In the genomic region with DNA sequence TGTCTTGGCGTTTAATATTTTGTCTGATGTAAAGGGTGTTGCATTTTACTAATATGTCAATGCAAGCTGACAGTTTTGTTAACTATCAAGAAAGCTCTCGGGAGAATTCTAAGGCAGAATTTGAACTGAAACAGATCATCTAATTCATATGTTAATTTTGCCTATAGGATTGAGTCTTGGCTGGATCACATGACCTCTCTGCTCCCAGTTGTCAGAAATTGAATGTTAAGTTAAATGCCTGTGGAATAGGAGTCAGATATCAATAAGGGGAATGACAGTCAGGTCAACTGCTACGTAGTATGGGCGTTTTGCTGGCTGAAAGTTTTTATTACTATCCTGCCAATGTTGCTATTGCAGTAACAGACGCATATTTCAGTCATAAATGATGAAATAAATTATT, we compare ENCODE assay signal across 22 cellular contexts.
A peak's percentile ranks its signal among the peaks of the same experiment; 100 is the strongest.
DNase-seq lines count a peak whose midpoint lies in the region; ATAC-seq and TF ChIP-seq lines count a peak whose summit lies in the region.
"Had no signal": no experiment of that assay in that cellular context is flagged by ENCODE, and none has a peak within 500 bp of the region (broad histone marks: within the 10 kb centered on the region; RNA-seq: fewer than 3 reads in every experiment).

No MANE protein-coding gene starts in this region.

- H3K27me3 Mint-ChIP-seq in WTC11 (ENCODE audit: low read depth) (no peaks in the 10 kb centered on the region), neural progenitor cell (ENCODE audit: insufficient read depth, low read depth) (peaks cover 3% of the 10 kb centered on the region), natural killer cell (ENCODE audit: low read depth in 2 of 2) (peaks cover 0 to 12% of the 10 kb centered on the region in 2 donors)

- H3K4me1 ChIP-seq in A673 (ENCODE audit: insufficient read depth, low read length, poor library complexity, severe bottlenecking): peaks cover 9% of the 10 kb centered on the region
- peaks cover 8% of the 10 kb centered on the region for H3K4me1 ChIP-seq in foreskin keratinocyte
- H3K4me1 ChIP-seq in neural progenitor cell: peaks cover 8% of the 10 kb centered on the region
- H3K4me1 ChIP-seq: BE2C, Peyer's patch had no signal

- H3K9ac ChIP-seq in neural progenitor cell: no peak overlapping the region

- no TSS peak for BruUV-seq in A673 (replicated peaks; lab: Mats Ljungman, UMichigan)

- no peak overlapping the region for H3K4me3 Mint-ChIP-seq in WTC11
- H3K4me3 Mint-ChIP-seq in neural progenitor cell: no peak overlapping the region
- H3K4me3 Mint-ChIP-seq in natural killer cell: no peak overlapping the region
- H3K4me3 Mint-ChIP-seq: H9, HFFc6 had no signal

- H3K79me2 ChIP-seq in neural progenitor cell (ENCODE audit: low read depth): no peaks in the 10 kb centered on the region

- H3K4me2 ChIP-seq in neural progenitor cell: no peak overlapping the region

- POLR2A ChIA-PET in A673 (lab: Charles Lee; ENCODE audit: low non-redundant PET) (no interaction called here), WTC11 (lab: Charles Lee) (no interaction called here)

- no peaks in the 10 kb centered on the region for H3K27me3 ChIP-seq in A673 (replicated peaks; ENCODE audit: insufficient read depth, low read depth, low read length, poor library complexity)
- no peaks in the 10 kb centered on the region for H3K27me3 ChIP-seq in foreskin keratinocyte
- H3K27me3 ChIP-seq in neural progenitor cell: no peaks in the 10 kb centered on the region
- H3K27me3 ChIP-seq: MG63, Peyer's patch had no signal

- intact Hi-C loops in A673 (cut with micrococcal nuclease; ENCODE audit: unreplicated experiment) (no loop called here), natural killer cell (cut with micrococcal nuclease) (no loop called here)

- no peaks in the 10 kb centered on the region for H3F3A ChIP-seq in neural progenitor cell (ENCODE audit: low read depth)

- ATAC-seq in WTC11: no peak
- no peak for ATAC-seq in foreskin keratinocyte
- ATAC-seq in HG02870 (IDR thresholded peaks at IDR 0.05; ENCODE audit: unreplicated experiment): no peak
- ATAC-seq in natural killer cell: no peak
- ATAC-seq: K562 had no signal

- TF ChIP-seq CTCF in A673 (conservative IDR thresholded peaks at IDR 0.05; ENCODE audit: low read depth, low read length) (no peak), WTC11 (IDR thresholded peaks at IDR 0.05) (no peak), foreskin keratinocyte (conservative IDR thresholded peaks at IDR 0.05) (no peak), neural progenitor cell (IDR thresholded peaks at IDR 0.05) (no peak), natural killer cell (IDR thresholded peaks at IDR 0.05) (no peak)

- no peaks in the 10 kb centered on the region for H3K36me3 ChIP-seq in A673 (ENCODE audit: insufficient read depth, low read length, poor library complexity, severe bottlenecking)
- H3K36me3 ChIP-seq in neural progenitor cell: no peaks in the 10 kb centered on the region
- H3K36me3 ChIP-seq: BE2C, MG63, Peyer's patch had no signal

- CTCF ChIA-PET in A673 (lab: Charles Lee) (no interaction called here), WTC11 (lab: Charles Lee) (interaction anchor here (1.2 to 1.4 kb wide), 2 partner anchors 27 to 73 kb away, joined by 3 read pairs; no protein-coding TSS in a partner anchor)

- H4K20me1 ChIP-seq in neural progenitor cell (ENCODE audit: low read depth): no peaks in the 10 kb centered on the region

- H3K9me3 Mint-ChIP-seq in WTC11: peaks cover 12% of the 10 kb centered on the region
- H3K9me3 Mint-ChIP-seq in neural progenitor cell: peaks cover 2% of the 10 kb centered on the region
- H3K9me3 Mint-ChIP-seq in natural killer cell: no peaks in the 10 kb centered on the region

- no peak for DNase-seq in A673 (ENCODE audit: low spot score)
- no peak for DNase-seq in WTC11 (ENCODE audit: low spot score)
- DNase-seq in foreskin keratinocyte: no peak
- no peak for DNase-seq in neural progenitor cell (ENCODE audit: low spot score)
- no peak for DNase-seq in GM19238 (ENCODE audit: insufficient read length, low spot score)
- no peak for DNase-seq in NCI-H2029 (lab: John Stamatoyannopoulos, UW)
- no peak for DNase-seq in natural killer cell
- DNase-seq: BE2C, DMS53, EL, GF-D8, H9, HFFc6, NCI-H1417, NCI-H1694 treated with DMSO at 0.1 percent for 48 hours, NCI-H2227 treated with DMSO at 0.1 percent for 48 hours, NCI-H510A treated with DMSO at 0.1 percent for 48 hours, NCI-H774, Peyer's patch had no signal

- H3K27ac Mint-ChIP-seq in WTC11 (no peak overlapping the region), neural progenitor cell (peak overlapping the region; percentile 71), natural killer cell (no peak overlapping the region)
- H3K27ac Mint-ChIP-seq: HFFc6 had no signal

- no peak overlapping the region for H2AFZ ChIP-seq in neural progenitor cell (replicated peaks)

- H3K4me1 Mint-ChIP-seq in WTC11 (peaks cover 29% of the 10 kb centered on the region), neural progenitor cell (peaks cover 14% of the 10 kb centered on the region), natural killer cell (no peaks in the 10 kb centered on the region)

- H3K27ac ChIP-seq in A673 (ENCODE audit: low read depth, low read length, poor library complexity, severe bottlenecking) (peak overlapping the region; percentile 11), foreskin keratinocyte (peak overlapping the region; percentile 53), neural progenitor cell (no peak overlapping the region)
- H3K27ac ChIP-seq: Peyer's patch had no signal

- H3K4me3 ChIP-seq in A673 (ENCODE audit: low read depth, low read length, poor library complexity, severe bottlenecking) (no peak overlapping the region), neural progenitor cell (no peak overlapping the region)
- H3K4me3 ChIP-seq: K562, MG63, Peyer's patch had no signal

- H3K36me3 Mint-ChIP-seq in WTC11 (peaks cover 2% of the 10 kb centered on the region; the same call in 1 of the 2 replicates), neural progenitor cell (peaks cover 4% of the 10 kb centered on the region), natural killer cell (no peaks in the 10 kb centered on the region)

- no peaks in the 10 kb centered on the region for H3K9me3 ChIP-seq in A673 (ENCODE audit: low read depth, low read length, poor library complexity, severe bottlenecking)
- H3K9me3 ChIP-seq in neural progenitor cell (ENCODE audit: low read depth): no peaks in the 10 kb centered on the region
- H3K9me3 ChIP-seq: BE2C, MG63, Peyer's patch had no signal

TF ChIP-seq in WTC11, 78 proteins besides CTCF, POLR2A, EP300 and RAD21:
- TF ChIP-seq, protein P1, sequence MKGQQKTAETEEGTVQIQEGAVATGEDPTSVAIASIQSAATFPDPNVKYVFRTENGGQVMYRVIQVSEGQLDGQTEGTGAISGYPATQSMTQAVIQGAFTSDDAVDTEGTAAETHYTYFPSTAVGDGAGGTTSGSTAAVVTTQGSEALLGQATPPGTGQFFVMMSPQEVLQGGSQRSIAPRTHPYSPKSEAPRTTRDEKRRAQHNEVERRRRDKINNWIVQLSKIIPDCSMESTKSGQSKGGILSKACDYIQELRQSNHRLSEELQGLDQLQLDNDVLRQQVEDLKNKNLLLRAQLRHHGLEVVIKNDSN (CRISPR knock-in tag; IDR thresholded peaks at IDR 0.05): 0 out of 2 replicates have a peak, but pooled peaks have one; percentile 24
- TF ChIP-seq, protein P2, sequence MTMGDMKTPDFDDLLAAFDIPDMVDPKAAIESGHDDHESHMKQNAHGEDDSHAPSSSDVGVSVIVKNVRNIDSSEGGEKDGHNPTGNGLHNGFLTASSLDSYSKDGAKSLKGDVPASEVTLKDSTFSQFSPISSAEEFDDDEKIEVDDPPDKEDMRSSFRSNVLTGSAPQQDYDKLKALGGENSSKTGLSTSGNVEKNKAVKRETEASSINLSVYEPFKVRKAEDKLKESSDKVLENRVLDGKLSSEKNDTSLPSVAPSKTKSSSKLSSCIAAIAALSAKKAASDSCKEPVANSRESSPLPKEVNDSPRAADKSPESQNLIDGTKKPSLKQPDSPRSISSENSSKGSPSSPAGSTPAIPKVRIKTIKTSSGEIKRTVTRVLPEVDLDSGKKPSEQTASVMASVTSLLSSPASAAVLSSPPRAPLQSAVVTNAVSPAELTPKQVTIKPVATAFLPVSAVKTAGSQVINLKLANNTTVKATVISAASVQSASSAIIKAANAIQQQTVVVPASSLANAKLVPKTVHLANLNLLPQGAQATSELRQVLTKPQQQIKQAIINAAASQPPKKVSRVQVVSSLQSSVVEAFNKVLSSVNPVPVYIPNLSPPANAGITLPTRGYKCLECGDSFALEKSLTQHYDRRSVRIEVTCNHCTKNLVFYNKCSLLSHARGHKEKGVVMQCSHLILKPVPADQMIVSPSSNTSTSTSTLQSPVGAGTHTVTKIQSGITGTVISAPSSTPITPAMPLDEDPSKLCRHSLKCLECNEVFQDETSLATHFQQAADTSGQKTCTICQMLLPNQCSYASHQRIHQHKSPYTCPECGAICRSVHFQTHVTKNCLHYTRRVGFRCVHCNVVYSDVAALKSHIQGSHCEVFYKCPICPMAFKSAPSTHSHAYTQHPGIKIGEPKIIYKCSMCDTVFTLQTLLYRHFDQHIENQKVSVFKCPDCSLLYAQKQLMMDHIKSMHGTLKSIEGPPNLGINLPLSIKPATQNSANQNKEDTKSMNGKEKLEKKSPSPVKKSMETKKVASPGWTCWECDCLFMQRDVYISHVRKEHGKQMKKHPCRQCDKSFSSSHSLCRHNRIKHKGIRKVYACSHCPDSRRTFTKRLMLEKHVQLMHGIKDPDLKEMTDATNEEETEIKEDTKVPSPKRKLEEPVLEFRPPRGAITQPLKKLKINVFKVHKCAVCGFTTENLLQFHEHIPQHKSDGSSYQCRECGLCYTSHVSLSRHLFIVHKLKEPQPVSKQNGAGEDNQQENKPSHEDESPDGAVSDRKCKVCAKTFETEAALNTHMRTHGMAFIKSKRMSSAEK (CRISPR knock-in tag; IDR thresholded peaks at IDR 0.05; ENCODE audit: borderline replicate concordance): no peak
- TF ChIP-seq, protein P3, sequence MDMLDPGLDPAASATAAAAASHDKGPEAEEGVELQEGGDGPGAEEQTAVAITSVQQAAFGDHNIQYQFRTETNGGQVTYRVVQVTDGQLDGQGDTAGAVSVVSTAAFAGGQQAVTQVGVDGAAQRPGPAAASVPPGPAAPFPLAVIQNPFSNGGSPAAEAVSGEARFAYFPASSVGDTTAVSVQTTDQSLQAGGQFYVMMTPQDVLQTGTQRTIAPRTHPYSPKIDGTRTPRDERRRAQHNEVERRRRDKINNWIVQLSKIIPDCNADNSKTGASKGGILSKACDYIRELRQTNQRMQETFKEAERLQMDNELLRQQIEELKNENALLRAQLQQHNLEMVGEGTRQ (CRISPR knock-in tag; IDR thresholded peaks at IDR 0.05): peak; percentile 72
- no peak for TF ChIP-seq TEAD1 (CRISPR knock-in tag; IDR thresholded peaks at IDR 0.05)
